Comparison of ENCODE assay signal across 13 cellular contexts in genomic region chr13:42486711-42487198, GRCh38.
DNase-seq lines count a peak whose midpoint lies in the region; ATAC-seq and TF ChIP-seq lines count a peak whose summit lies in the region.
"Had no signal": no experiment of that assay in that cellular context is flagged by ENCODE, and none has a peak within 500 bp of the region (broad histone marks: within the 10 kb centered on the region; RNA-seq: fewer than 3 reads in every experiment).

No MANE protein-coding gene starts in this region.

- no peaks in the 10 kb centered on the region for H3K9me3 ChIP-seq in left lung
- H3K9me3 ChIP-seq: spleen had no signal

- DNase-seq in AG09319 (ENCODE audit: extremely low read depth, low read depth) = peak; percentile 8
- peak; percentile 76 for DNase-seq in M059J (ENCODE audit: low read depth)
- DNase-seq in brain microvascular endothelial cell = peak; percentile 92
- no peak for DNase-seq in left lung
- DNase-seq in lower leg skin (ENCODE audit: low spot score in 2 of 2) = no peak
- DNase-seq in NCI-H82 treated with DMSO at 0.1 percent for 48 hours (lab: John Stamatoyannopoulos, UW; ENCODE audit: unreplicated experiment) = no peak
- DNase-seq in COLO668 (lab: John Stamatoyannopoulos, UW; ENCODE audit: unreplicated experiment) = no peak
- DNase-seq: activated CD8-positive, alpha-beta memory T cell treated with anti-CD3 and anti-CD28 coated beads, Interleukin-2, amount 50 U/mL, for 48 hours; CD4-positive, alpha-beta memory T cell; NCI-H2107; spleen; stimulated activated naive CD4-positive, alpha-beta T cell had no signal

- H3K27ac ChIP-seq in brain microvascular endothelial cell (peak overlapping the region; percentile 95), left lung (no peak overlapping the region)
- H3K27ac ChIP-seq: spleen had no signal

- no peaks in the 10 kb centered on the region for H3K27me3 ChIP-seq in brain microvascular endothelial cell (replicated peaks)
- no peaks in the 10 kb centered on the region for H3K27me3 ChIP-seq in left lung
- H3K27me3 ChIP-seq: spleen had no signal

- intact Hi-C loops in left lung (cut with DNase I) (no loop called here), lower leg skin (cut with DNase I; ENCODE audit: low total_unique reads) (no loop called here)

- WGBS in lower leg skin, 2 donors = 12 to 15% methylated on average over 3 of the region's 3 CpGs

- H3K4me3 ChIP-seq in brain microvascular endothelial cell (ENCODE audit: low read depth, low read length) = no peak overlapping the region
- no peak overlapping the region for H3K4me3 ChIP-seq in left lung
- no peak overlapping the region for H3K4me3 ChIP-seq in lower leg skin (ENCODE audit: low read depth, poor library complexity, severe bottlenecking)
- H3K4me3 ChIP-seq: spleen had no signal

- in situ Hi-C loops in brain microvascular endothelial cell (cut with HindIII; ENCODE audit: low pct_ligation_motif_present, low sequenced_read_pairs) = no loop called here

- peak; percentile 59 for ATAC-seq in left lung
- ATAC-seq in GM19463 (IDR thresholded peaks at IDR 0.05; ENCODE audit: unreplicated experiment) = no peak

- no peaks in the 10 kb centered on the region for H3K36me3 ChIP-seq in brain microvascular endothelial cell (replicated peaks)
- H3K36me3 ChIP-seq in left lung = no peaks in the 10 kb centered on the region
- H3K36me3 ChIP-seq: spleen had no signal

- no peak for TF ChIP-seq POLR2A in lower leg skin (IDR thresholded peaks at IDR 0.05)

- TF ChIP-seq CTCF in AG09319 (IDR thresholded peaks at IDR 0.05; ENCODE audit: low read depth, low read length) (no peak), brain microvascular endothelial cell (IDR thresholded peaks at IDR 0.05; ENCODE audit: low read depth, low read length, missing control alignments) (no peak), left lung (IDR thresholded peaks at IDR 0.05) (no peak), lower leg skin (IDR thresholded peaks at IDR 0.05) (no peak)

- H3K4me1 ChIP-seq in left lung = no peaks in the 10 kb centered on the region
- H3K4me1 ChIP-seq: spleen had no signal

Comparison
In these comparisons a context has a peak if more than half of its experiments do, and no peak if none do; other contexts are left out.
1. DNase-seq: peak in AG09319 (single experiment), M059J (single experiment) and brain microvascular endothelial cell (single experiment); none in left lung (0 of 2), lower leg skin (0 of 2), NCI-H82 treated with DMSO at 0.1 percent for 48 hours (single experiment) and COLO668 (single experiment).